In genomic region chr1:92945748-92946270, GRCh38 we compare ENCODE assay signal across 32 cellular contexts. TPM values are rescaled to one million over a fixed set of nuclear protein-coding genes. Genes with fewer than 3 reads are reported as not detected.
DNase-seq lines count a peak whose midpoint lies in the region; ATAC-seq, FAIRE-seq and TF ChIP-seq lines count a peak whose summit lies in the region.
"Had no signal": no experiment of that assay in that cellular context is flagged by ENCODE, and none has a peak within 500 bp of the region (broad histone marks: within the 10 kb centered on the region; RNA-seq: fewer than 3 reads in every experiment).

No MANE protein-coding gene starts in this region.

- peak overlapping the region; percentile 11 to 14 for H3K4me3 Mint-ChIP-seq in stimulated activated naive B cell treated with anti-CD40 and anti-IgM and Interleukin-4, amounts not matched to agents 10 μg/mL and 1 μg/mL and 100 μg/mL, for 72 hours
- H3K4me3 Mint-ChIP-seq: activated CD8-positive, alpha-beta T cell treated with anti-CD3 and anti-CD28 coated beads for 36 hours; activated naive CD8-positive, alpha-beta T cell; endodermal cell; nephron; stimulated activated naive CD8-positive, alpha-beta T cell treated with anti-CD3 and anti-CD28 coated beads, Interleukin-15, amount 100 ng/mL, for 72 hours; T-helper 17 cell had no signal

- intact Hi-C loops in right lobe of liver (cut with DNase I) (no loop called here), PC-3 (cut with micrococcal nuclease) (no loop called here)

- peaks cover 16 to 23% of the 10 kb centered on the region in 2 donors for H3K36me3 Mint-ChIP-seq in stimulated activated naive B cell treated with anti-CD40 and anti-IgM and Interleukin-4, amounts not matched to agents 10 μg/mL and 1 μg/mL and 100 μg/mL, for 72 hours

- H3K9me3 ChIP-seq in right lobe of liver = no peaks in the 10 kb centered on the region
- H3K9me3 ChIP-seq in PC-3 (ENCODE audit: low read length) = no peaks in the 10 kb centered on the region
- H3K9me3 ChIP-seq: transverse colon had no signal

- no peaks in the 10 kb centered on the region for H3K27me3 Mint-ChIP-seq in stimulated activated naive B cell treated with anti-CD40 and anti-IgM and Interleukin-4, amounts not matched to agents 10 μg/mL and 1 μg/mL and 100 μg/mL, for 72 hours
- H3K27me3 Mint-ChIP-seq: activated CD8-positive, alpha-beta T cell treated with anti-CD3 and anti-CD28 coated beads for 36 hours; activated naive CD8-positive, alpha-beta T cell; stimulated activated naive CD8-positive, alpha-beta T cell treated with anti-CD3 and anti-CD28 coated beads, Interleukin-15, amount 100 ng/mL, for 72 hours; T-helper 17 cell had no signal

- no peaks in the 10 kb centered on the region for H3K9me2 ChIP-seq in PC-3 (replicated peaks; ENCODE audit: low read length)

- no peak for DNase-seq in GM19239 (ENCODE audit: insufficient read length, low spot score)
- DNase-seq in caudate nucleus (lab: John Stamatoyannopoulos, UW) = no peak
- no peak for DNase-seq in right lobe of liver
- no peak for DNase-seq in stimulated activated naive B cell treated with anti-CD40 and anti-IgM and Interleukin-4, amounts not matched to agents 10 μg/mL and 1 μg/mL and 100 μg/mL, for 72 hours
- DNase-seq in PC-3 = no peak
- no peak for DNase-seq in H54 (ENCODE audit: insufficient read length, low spot score)
- DNase-seq in stimulated activated CD4-positive, alpha-beta T cell treated with anti-CD3 and anti-CD28 coated beads, Interleukin-4, amount 100 ng/mL, for 4 hours = no peak
- DNase-seq: ACHN; activated CD4-positive, CD25-positive, alpha-beta regulatory T cell treated with anti-CD3 and anti-CD28 coated beads, Interleukin-2, amount 50 U/mL, for 72 hours; activated CD8-positive, alpha-beta T cell treated with anti-CD3 and anti-CD28 coated beads for 36 hours; aorta; COR-L47; cortex of kidney; DMS53; endodermal cell; foreskin melanocyte; NCI-H1436 treated with DMSO at 0.1 percent for 48 hours; NCI-H345; NCI-H774; right cardiac atrium; stimulated activated naive CD8-positive, alpha-beta T cell treated with anti-CD3 and anti-CD28 coated beads, Interleukin-15, amount 100 ng/mL, for 72 hours; T-helper 17 cell; transverse colon had no signal

- no peak overlapping the region for H3K4me3 ChIP-seq in right lobe of liver
- H3K4me3 ChIP-seq in PC-3 (ENCODE audit: low read length) = no peak overlapping the region
- H3K4me3 ChIP-seq: BLaER1 treated with 17β-estradiol and CSF1 and Interleukin-3, amounts not matched to agents 10 nM and 100 nM; SK-N-MC; transverse colon had no signal

- no peaks in the 10 kb centered on the region for H3K27me3 ChIP-seq in right lobe of liver
- H3K27me3 ChIP-seq in PC-3 (ENCODE audit: low read length) = no peaks in the 10 kb centered on the region
- H3K27me3 ChIP-seq: BLaER1 treated with 17β-estradiol and CSF1 and Interleukin-3, amounts not matched to agents 10 nM and 100 nM; transverse colon had no signal

- no peaks in the 10 kb centered on the region for H3F3A ChIP-seq in PC-3 (ENCODE audit: low read length, unreplicated experiment)

- TF ChIP-seq POLR2A in right lobe of liver (IDR thresholded peaks at IDR 0.05) (no peak), H54 (IDR thresholded peaks at IDR 0.05; ENCODE audit: low read depth, low read length) (no peak)

- H2AFZ ChIP-seq in PC-3 (ENCODE audit: low read length) = no peak overlapping the region

- H3K4me1 Mint-ChIP-seq in stimulated activated naive B cell treated with anti-CD40 and anti-IgM and Interleukin-4, amounts not matched to agents 10 μg/mL and 1 μg/mL and 100 μg/mL, for 72 hours = peaks cover 42 to 66% of the 10 kb centered on the region in 2 donors
- H3K4me1 Mint-ChIP-seq: endodermal cell had no signal

- POLR2A ChIA-PET in PC-3 (lab: Charles Lee; ENCODE audit: unreplicated experiment) = no interaction called here

- FAIRE-seq in GM19239 (lab: Jason Lieb, UNC) = peak; percentile 52
- FAIRE-seq in H54 (lab: Jason Lieb, UNC) = no peak
- FAIRE-seq: HTR-8/SVneo had no signal

- no peaks in the 10 kb centered on the region for H3K79me2 ChIP-seq in PC-3 (ENCODE audit: low read length)

- H3K9me3 Mint-ChIP-seq in stimulated activated naive B cell treated with anti-CD40 and anti-IgM and Interleukin-4, amounts not matched to agents 10 μg/mL and 1 μg/mL and 100 μg/mL, for 72 hours = no peaks in the 10 kb centered on the region
- H3K9me3 Mint-ChIP-seq: activated CD8-positive, alpha-beta T cell treated with anti-CD3 and anti-CD28 coated beads for 36 hours; activated T-helper 2 cell treated with anti-CD3 and anti-CD28 coated beads, Interferon-gamma antibody, Interleukin-2, Interleukin-4, amounts not matched to agents 10 μg/mL and 5 μg/mL and 100 μg/mL, durations not matched to agents 14 hours and 24 hours and 36 hours; endodermal cell; stimulated activated naive CD8-positive, alpha-beta T cell treated with anti-CD3 and anti-CD28 coated beads, Interleukin-15, amount 100 ng/mL, for 72 hours had no signal

- H3K27ac Mint-ChIP-seq in stimulated activated naive B cell treated with anti-CD40 and anti-IgM and Interleukin-4, amounts not matched to agents 10 μg/mL and 1 μg/mL and 100 μg/mL, for 72 hours = no peak overlapping the region
- H3K27ac Mint-ChIP-seq: activated CD8-positive, alpha-beta T cell treated with anti-CD3 and anti-CD28 coated beads for 36 hours; activated T-helper 2 cell treated with anti-CD3 and anti-CD28 coated beads, Interferon-gamma antibody, Interleukin-2, Interleukin-4, amounts not matched to agents 10 μg/mL and 5 μg/mL and 100 μg/mL, durations not matched to agents 14 hours and 24 hours and 36 hours; endodermal cell; nephron had no signal

- CTCF ChIA-PET in PC-3 (lab: Charles Lee) = no interaction called here

- H3K4me1 ChIP-seq in right lobe of liver = peaks cover 0 to 42% (median 11%) of the 10 kb centered on the region in 4 donors
- H3K4me1 ChIP-seq in PC-3 (ENCODE audit: insufficient read depth, low read length) = peaks cover 12% of the 10 kb centered on the region

- no peaks in the 10 kb centered on the region for H4K20me1 ChIP-seq in PC-3 (ENCODE audit: low read length)
- H4K20me1 ChIP-seq: BLaER1 treated with 17β-estradiol and CSF1 and Interleukin-3, amounts not matched to agents 10 nM and 100 nM had no signal

- TF ChIP-seq CTCF in right lobe of liver (IDR thresholded peaks at IDR 0.05) = no peak
- TF ChIP-seq CTCF in PC-3 (conservative IDR thresholded peaks at IDR 0.05; ENCODE audit: low read depth, low read length) = no peak

- no TSS peak for BruUV-seq in PC-3 (replicated peaks; lab: Mats Ljungman, UMichigan)

- H3K27ac ChIP-seq in caudate nucleus (ENCODE audit: low read depth, low read length) (peak overlapping the region; percentile 93), right lobe of liver (peak overlapping the region in 2 of 3 donors; percentile 1 to 24), PC-3 (ENCODE audit: low read length) (no peak overlapping the region)
- H3K27ac ChIP-seq: BLaER1 treated with 17β-estradiol and CSF1 and Interleukin-3, amounts not matched to agents 10 nM and 100 nM; KMS-11; SK-N-MC had no signal

- H3K9ac ChIP-seq in PC-3 (ENCODE audit: low read length) = no peak overlapping the region
- H3K9ac ChIP-seq: BLaER1 treated with 17β-estradiol and CSF1 and Interleukin-3, amounts not matched to agents 10 nM and 100 nM; KMS-11 had no signal

- 28% methylated on average over 4 of the region's 4 CpGs for WGBS in right lobe of liver (ENCODE audit: insufficient coverage, low coverage, low lambda C conversion rate, missing lambda C conversion rate)

- H3K4me2 ChIP-seq in PC-3 (ENCODE audit: low read length) = no peak overlapping the region
- H3K4me2 ChIP-seq: KMS-11 had no signal

- H3K36me3 ChIP-seq in right lobe of liver = no peaks in the 10 kb centered on the region
- no peaks in the 10 kb centered on the region for H3K36me3 ChIP-seq in PC-3 (ENCODE audit: low read depth, low read length)
- H3K36me3 ChIP-seq: BLaER1 treated with 17β-estradiol and CSF1 and Interleukin-3, amounts not matched to agents 10 nM and 100 nM; transverse colon had no signal

- peak; percentile 70 to 73 (median 70) for ATAC-seq in right lobe of liver
- no peak for ATAC-seq in stimulated activated naive B cell treated with anti-CD40 and anti-IgM and Interleukin-4, amounts not matched to agents 10 μg/mL and 1 μg/mL and 100 μg/mL, for 72 hours (replicated peaks)
- ATAC-seq in PC-3 = no peak
- ATAC-seq: activated CD8-positive, alpha-beta T cell treated with anti-CD3 and anti-CD28 coated beads for 36 hours; esophagus mucosa; HCT116; right cardiac atrium; stimulated activated naive CD8-positive, alpha-beta T cell treated with anti-CD3 and anti-CD28 coated beads, Interleukin-15, amount 100 ng/mL, for 72 hours; T-helper 17 cell had no signal

RNA-seq across cellular contexts. Expression of gene DIPK1A, which starts 15.5 kb away (rescaled TPM):
- 10 to 100 TPM; 10.8 to 25.3 (median 15.1) TPM for total RNA-seq in right lobe of liver
- total RNA-seq in PC-3 (2014; rRNA removed) = 1.0 and 2.1 TPM in 2 replicates

Comparison
In these comparisons a context has a peak if more than half of its experiments do, and no peak if none do; other contexts are left out.
1. ATAC-seq: peak in right lobe of liver (4 of 4); none in stimulated activated naive B cell treated with anti-CD40 and anti-IgM and Interleukin-4, amounts not matched to agents 10 μg/mL and 1 μg/mL and 100 μg/mL, for 72 hours (0 of 2) and PC-3 (single experiment).